In genomic region chr17:29590261-29590978, GRCh38 we compare ENCODE assay signal across 8 cellular contexts. TPM values are rescaled to one million over a fixed set of nuclear protein-coding genes. Genes with fewer than 3 reads are reported as not detected.
DNase-seq lines count a peak whose midpoint lies in the region; TF ChIP-seq lines count a peak whose summit lies in the region.

No MANE protein-coding gene starts in this region.

- H3K27ac ChIP-seq in right atrium auricular region (peak overlapping the region; percentile 84 to 89), skeletal muscle tissue (ENCODE audit: low read depth, low read length) (peak overlapping the region; percentile 77)

- peaks cover 0 to 80% of the 10 kb centered on the region in 2 donors for H3K4me1 ChIP-seq in right atrium auricular region
- peaks cover 72 to 81% (median 72%) of the 10 kb centered on the region in 3 donors for H3K4me1 ChIP-seq in skeletal muscle tissue (ENCODE audit: control insufficient read depth in 3 of 3, insufficient read depth in 3 of 3, low read length in 3 of 3)

- no peaks in the 10 kb centered on the region for H3K27me3 ChIP-seq in right atrium auricular region
- H3K27me3 ChIP-seq in skeletal muscle tissue (ENCODE audit: control insufficient read depth in 3 of 3, insufficient read depth in 3 of 3, low read length in 3 of 3), result no peaks in the 10 kb centered on the region

- no peak for TF ChIP-seq CTCF in LNCaP clone FGC (IDR thresholded peaks at IDR 0.05; ENCODE audit: control insufficient read depth, extremely low read depth, insufficient read depth)
- no peak for TF ChIP-seq CTCF in right atrium auricular region (IDR thresholded peaks at IDR 0.05)

- no peaks in the 10 kb centered on the region for H3K36me3 ChIP-seq in right atrium auricular region
- H3K36me3 ChIP-seq in skeletal muscle tissue (ENCODE audit: control insufficient read depth in 3 of 3, insufficient read depth in 3 of 3, low read length in 3 of 3), result no peaks in the 10 kb centered on the region

- H3K9me3 ChIP-seq in right atrium auricular region (no peaks in the 10 kb centered on the region), skeletal muscle tissue (ENCODE audit: control insufficient read depth in 3 of 3, low read length in 3 of 3) (no peaks in the 10 kb centered on the region)

- peak overlapping the region; percentile 73 to 90 (median 83) for H3K9ac ChIP-seq in skeletal muscle tissue (ENCODE audit: low read depth in 1 of 3, low read length in 3 of 3)

- DNase-seq in D341Med (ENCODE audit: low spot score) (peak; percentile 72), LNCaP clone FGC (ENCODE audit: low read depth) (no peak), right atrium auricular region (ENCODE audit: low spot score) (no peak), NCI-H1105 treated with DMSO at 0.1 percent for 48 hours (lab: John Stamatoyannopoulos, UW) (no peak), HT-29 (ENCODE audit: low spot score) (no peak), NCI-H187 (lab: John Stamatoyannopoulos, UW) (no peak)
- DNase-seq in activated naive CD4-positive, alpha-beta T cell treated with anti-CD3 and anti-CD28 coated beads, Interleukin-2, amount 50 U/mL, for 16 hours, result peak; percentile 13

- H3K4me3 ChIP-seq in LNCaP clone FGC (ENCODE audit: low read depth, low read length) (peak overlapping the region; percentile 67), right atrium auricular region (peak overlapping the region; percentile 42 to 54), skeletal muscle tissue (ENCODE audit: low read length in 3 of 3) (peak overlapping the region; percentile 76 to 88 (median 81))

RNA-seq across cellular contexts. Expression of gene GIT1, which starts 1.0 kb away (rescaled TPM):
- 10 to 100 TPM; 26.7 to 48.1 TPM for total RNA-seq in right atrium auricular region
- 11.0 TPM for total RNA-seq in skeletal muscle tissue
- 52.2 and 56.3 TPM in 2 replicates for total RNA-seq in HT-29 (2014; rRNA removed; shearing (Covaris generic))

RNA-seq across cellular contexts. Expression of gene ANKRD13B, which starts 2.5 kb away (rescaled TPM):
- total RNA-seq in right atrium auricular region, result 1 to 10 TPM; 6.6 to 8.3 TPM
- 9.4 TPM for total RNA-seq in skeletal muscle tissue
- 26.6 and 28.0 TPM in 2 replicates for total RNA-seq in HT-29 (2014; rRNA removed; shearing (Covaris generic))

RNA-seq across cellular contexts. Expression of gene TP53I13, which starts 21.9 kb away (rescaled TPM):
- 10 to 100 TPM; 48.8 to 67.0 TPM for total RNA-seq in right atrium auricular region
- total RNA-seq in skeletal muscle tissue, result 26.1 TPM
- total RNA-seq in HT-29 (2014; rRNA removed; shearing (Covaris generic)), result 118 and 141 TPM in 2 replicates

RNA-seq across cellular contexts. Expression of gene ABHD15, which starts 23.6 kb away (rescaled TPM):
- 1 to 10 TPM; 9.0 to 9.5 TPM for total RNA-seq in right atrium auricular region
- total RNA-seq in skeletal muscle tissue, result 5.2 TPM
- total RNA-seq in HT-29 (2014; rRNA removed; shearing (Covaris generic)), result 20.6 and 25.5 TPM in 2 replicates

RNA-seq across cellular contexts. Expression of gene CORO6, which starts 32.3 kb away (rescaled TPM):
- total RNA-seq in right atrium auricular region (10 to 100 TPM; 65.0 to 87.6 TPM), skeletal muscle tissue (43.3 TPM)
- 0.25 and 0.26 TPM in 2 replicates for total RNA-seq in HT-29 (2014; rRNA removed; shearing (Covaris generic))

Comparison
In these comparisons a context has a peak if more than half of its experiments do, and no peak if none do; other contexts are left out.
1. DNase-seq: peak in D341Med (single experiment) and activated naive CD4-positive, alpha-beta T cell treated with anti-CD3 and anti-CD28 coated beads, Interleukin-2, amount 50 U/mL, for 16 hours (single experiment); none in LNCaP clone FGC (single experiment), right atrium auricular region (single experiment), NCI-H1105 treated with DMSO at 0.1 percent for 48 hours (single experiment), HT-29 (single experiment) and NCI-H187 (0 of 2).
2. Peak in every context shown above with its lines, with median percentiles within 50 percentile points of each other: H3K4me3 ChIP-seq.